27 cellular contexts compared by ENCODE assay signal in genomic region chr18:57121542-57122112, GRCh38. TPM values are rescaled to one million over a fixed set of nuclear protein-coding genes. Genes with fewer than 3 reads are reported as not detected.
DNase-seq lines count a peak whose midpoint lies in the region; ATAC-seq and TF ChIP-seq lines count a peak whose summit lies in the region.
"Had no signal": no experiment of that assay in that cellular context is flagged by ENCODE, and none has a peak within 500 bp of the region (broad histone marks: within the 10 kb centered on the region; RNA-seq: fewer than 3 reads in every experiment).

No MANE protein-coding gene starts in this region.

- H3K36me3 ChIP-seq in HUES48 (ENCODE audit: control insufficient read depth, insufficient read depth, low read length) (no peaks in the 10 kb centered on the region), endodermal cell (ENCODE audit: control insufficient read depth, insufficient read depth, low read length) (no peaks in the 10 kb centered on the region)
- H3K36me3 ChIP-seq: lower lobe of right lung, MG63, thyroid gland had no signal

- peak overlapping the region; percentile 58 for H3K4me3 Mint-ChIP-seq in endodermal cell
- peak overlapping the region; percentile 57 for H3K4me3 Mint-ChIP-seq in progenitor cell of endocrine pancreas (ENCODE audit: low read depth)
- H3K4me3 Mint-ChIP-seq: activated CD4-positive, alpha-beta memory T cell treated with anti-CD3 and anti-CD28 coated beads for 36 hours; activated naive CD8-positive, alpha-beta T cell; central memory CD8-positive, alpha-beta T cell; stimulated activated naive CD8-positive, alpha-beta T cell treated with anti-CD3 and anti-CD28 coated beads, Interleukin-15, Interleukin-2, amounts not matched to agents 100 ng/mL and 50 ng/mL, for 24 hours had no signal

- WGBS in endodermal cell (ENCODE audit: insufficient coverage in 1 of 2, insufficient read length in 1 of 2), 2 experiments, result 23 to 24% methylated on average over 13 to 33 of the region's 33 CpGs

- H3K27me3 ChIP-seq in HUES48 (ENCODE audit: control insufficient read depth, insufficient read depth, low read length) (peaks cover 6% of the 10 kb centered on the region; the same call in 1 of the 2 replicates), endodermal cell (ENCODE audit: control insufficient read depth, insufficient read depth, low read length, poor library complexity, severe bottlenecking) (no peaks in the 10 kb centered on the region)
- H3K27me3 ChIP-seq: MG63, thyroid gland had no signal

- H3K9me3 Mint-ChIP-seq in endodermal cell, result no peaks in the 10 kb centered on the region
- no peaks in the 10 kb centered on the region for H3K9me3 Mint-ChIP-seq in progenitor cell of endocrine pancreas (ENCODE audit: low read depth)
- H3K9me3 Mint-ChIP-seq: activated CD4-positive, alpha-beta memory T cell treated with anti-CD3 and anti-CD28 coated beads for 36 hours; central memory CD8-positive, alpha-beta T cell; stimulated activated naive CD8-positive, alpha-beta T cell treated with anti-CD3 and anti-CD28 coated beads, Interleukin-15, Interleukin-2, amounts not matched to agents 100 ng/mL and 50 ng/mL, for 24 hours had no signal

- no peak for ATAC-seq in GM18502 (IDR thresholded peaks at IDR 0.05; ENCODE audit: poor library complexity, unreplicated experiment)
- ATAC-seq: GM12878, lower lobe of right lung had no signal

- TF ChIP-seq CTCF in endodermal cell (conservative IDR thresholded peaks at IDR 0.05) (peak; percentile 75), progenitor cell of endocrine pancreas (IDR thresholded peaks at IDR 0.05; ENCODE audit: unreplicated experiment) (peak; percentile 57)

- H3K9ac ChIP-seq in HUES48 (ENCODE audit: low read depth, low read length) (peak overlapping the region; percentile 63), endodermal cell (ENCODE audit: extremely low read depth, low read length, poor library complexity, severe bottlenecking) (no peak overlapping the region)

- H3K4me3 ChIP-seq in HUES48 (ENCODE audit: low read depth, low read length), result peak overlapping the region; percentile 66
- no peak overlapping the region for H3K4me3 ChIP-seq in endodermal cell (ENCODE audit: low read length)
- H3K4me3 ChIP-seq: GM12878, lower lobe of right lung, MG63, thyroid gland had no signal

- H3K4me1 Mint-ChIP-seq in endodermal cell (peaks cover 39% of the 10 kb centered on the region), progenitor cell of endocrine pancreas (ENCODE audit: low read depth) (peaks cover 18% of the 10 kb centered on the region)
- H3K4me1 Mint-ChIP-seq: central memory CD8-positive, alpha-beta T cell had no signal

- DNase-seq in endodermal cell (peak; percentile 81), iPS-NIHi11 (ENCODE audit: low spot score) (peak; percentile 76), progenitor cell of endocrine pancreas (ENCODE audit: low spot score, unreplicated experiment) (peak; percentile 31), SIG-M5 treated with dmso at 0.1 percent for 504 hours (lab: John Stamatoyannopoulos, UW; ENCODE audit: unreplicated experiment) (no peak)
- DNase-seq in stimulated activated CD4-positive, alpha-beta T cell treated with anti-CD3 and anti-CD28 coated beads, Interleukin-2, amount 100 ng/mL, for 24 hours, result no peak
- DNase-seq in activated CD4-positive, alpha-beta T cell treated with anti-CD3 and anti-CD28 coated beads for 4 hours, result no peak
- DNase-seq: ACHN; activated CD4-positive, alpha-beta memory T cell treated with anti-CD3 and anti-CD28 coated beads for 36 hours; activated CD4-positive, CD25-positive, alpha-beta regulatory T cell; dermis blood vessel endothelial cell; DMS79; kidney; lower lobe of right lung; MG63; NCI-H1417 treated with DMSO at 0.1 percent for 48 hours; NCI-H446 treated with DMSO at 0.1 percent for 48 hours; OCI-M1; T1000; thyroid gland had no signal

- peaks cover 2% of the 10 kb centered on the region for H3K27me3 Mint-ChIP-seq in endodermal cell (ENCODE audit: insufficient read depth)
- no peaks in the 10 kb centered on the region for H3K27me3 Mint-ChIP-seq in progenitor cell of endocrine pancreas

- H3K27ac ChIP-seq in HUES48 (ENCODE audit: low read depth, low read length) (no peak overlapping the region), endodermal cell (ENCODE audit: low read depth, low read length) (no peak overlapping the region)
- H3K27ac ChIP-seq: lower lobe of right lung, thyroid gland had no signal

- no peaks in the 10 kb centered on the region for H3K36me3 Mint-ChIP-seq in endodermal cell (ENCODE audit: low read depth)
- no peaks in the 10 kb centered on the region for H3K36me3 Mint-ChIP-seq in progenitor cell of endocrine pancreas (ENCODE audit: insufficient read depth)
- H3K36me3 Mint-ChIP-seq: activated CD4-positive, alpha-beta memory T cell treated with anti-CD3 and anti-CD28 coated beads for 36 hours; activated naive CD8-positive, alpha-beta T cell had no signal

- no peak overlapping the region for H3K27ac Mint-ChIP-seq in endodermal cell
- peak overlapping the region; percentile 69 for H3K27ac Mint-ChIP-seq in progenitor cell of endocrine pancreas
- H3K27ac Mint-ChIP-seq: activated CD4-positive, alpha-beta memory T cell treated with anti-CD3 and anti-CD28 coated beads for 36 hours; activated naive CD8-positive, alpha-beta T cell; stimulated activated naive CD8-positive, alpha-beta T cell treated with anti-CD3 and anti-CD28 coated beads, Interleukin-15, Interleukin-2, amounts not matched to agents 100 ng/mL and 50 ng/mL, for 24 hours had no signal

- peaks cover 24% of the 10 kb centered on the region for H3K4me1 ChIP-seq in HUES48 (ENCODE audit: control insufficient read depth, insufficient read depth, low read length)
- H3K4me1 ChIP-seq in endodermal cell (ENCODE audit: control insufficient read depth, insufficient read depth, low read length), result peaks cover 15% of the 10 kb centered on the region
- H3K4me1 ChIP-seq: lower lobe of right lung, thyroid gland had no signal

- H3K9me3 ChIP-seq in HUES48 (ENCODE audit: control insufficient read depth, insufficient read depth, low read length), result no peaks in the 10 kb centered on the region
- H3K9me3 ChIP-seq in endodermal cell (ENCODE audit: control insufficient read depth, low read length), result no peaks in the 10 kb centered on the region
- H3K9me3 ChIP-seq: lower lobe of right lung, MG63, thyroid gland had no signal

RNA-seq across cellular contexts. Expression of gene BOD1L2, which starts 25.3 kb away (rescaled TPM):
- total RNA-seq in endodermal cell (1 to 10 TPM in 1 of 2 donors, under 1 TPM in 1; 0.13 to 1.3 TPM), progenitor cell of endocrine pancreas (not detected in 2 replicates)
- polyA plus RNA-seq in endodermal cell (2013, experiment 1 of 2), result not detected
- polyA plus RNA-seq in endodermal cell (2013, experiment 2 of 2), result not detected
- total RNA-seq: activated CD4-positive, alpha-beta memory T cell treated with anti-CD3 and anti-CD28 coated beads for 36 hours; astrocyte; dermis blood vessel endothelial cell; GM12878; kidney; lower lobe of right lung had no signal
- polyA plus RNA-seq: BJ, GM12878 had no signal

Comparison
In these comparisons a context has a peak if more than half of its experiments do, and no peak if none do; other contexts are left out.
1. DNase-seq: peak in endodermal cell (single experiment), iPS-NIHi11 (single experiment) and progenitor cell of endocrine pancreas (single experiment); none in stimulated activated CD4-positive, alpha-beta T cell treated with anti-CD3 and anti-CD28 coated beads, Interleukin-2, amount 100 ng/mL, for 24 hours (0 of 2), SIG-M5 treated with dmso at 0.1 percent for 504 hours (single experiment) and activated CD4-positive, alpha-beta T cell treated with anti-CD3 and anti-CD28 coated beads for 4 hours (0 of 2).